In the genomic region with DNA sequence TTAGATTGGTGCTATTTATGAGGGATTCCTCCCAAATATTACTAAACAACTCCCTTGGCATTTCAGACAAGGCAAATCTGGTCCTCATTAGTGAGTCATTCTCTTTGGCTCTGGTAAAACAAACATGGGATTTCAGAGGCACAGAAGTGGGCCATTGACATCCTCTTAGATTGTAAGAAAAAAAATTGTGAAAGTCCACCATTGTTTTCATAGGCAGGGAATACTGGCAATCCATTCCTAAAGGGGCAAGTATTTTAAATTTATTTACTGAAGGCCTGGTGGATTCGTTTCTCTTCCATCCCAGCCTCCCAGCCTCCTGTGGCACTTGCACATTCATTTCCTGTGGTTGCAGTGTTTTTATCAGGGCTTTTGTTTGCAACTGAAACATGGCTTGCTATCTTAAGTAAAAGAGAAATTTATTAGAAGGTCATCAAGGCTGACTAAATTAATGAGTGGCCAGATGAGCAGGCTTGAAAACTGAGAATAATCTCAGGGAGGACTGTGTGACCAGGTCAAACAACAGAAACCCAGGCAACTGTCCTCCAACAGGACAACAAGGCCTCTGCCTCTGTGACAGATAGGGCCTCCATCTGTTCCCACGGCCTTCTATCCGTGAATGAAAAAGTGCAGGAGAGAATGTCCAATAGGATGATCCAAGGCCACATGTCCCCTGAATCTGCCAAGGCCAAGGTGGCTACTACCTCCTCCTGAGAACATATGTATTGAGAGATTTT, we compare ENCODE assay signal across 10 cellular contexts. TPM values are rescaled to one million over a fixed set of nuclear protein-coding genes. Genes with fewer than 3 reads are reported as not detected.
A peak's percentile ranks its signal among the peaks of the same experiment; 100 is the strongest.
DNase-seq lines count a peak whose midpoint lies in the region; TF ChIP-seq lines count a peak whose summit lies in the region.
"Had no signal": no experiment of that assay in that cellular context is flagged by ENCODE, and none has a peak within 500 bp of the region (broad histone marks: within the 10 kb centered on the region; RNA-seq: fewer than 3 reads in every experiment).

No MANE protein-coding gene starts in this region.

- DNase-seq in AG09309 (ENCODE audit: low read depth) (peak; percentile 92), MG63 (peak; percentile 76), choroid plexus epithelial cell (ENCODE audit: low read depth) (peak; percentile 77), mesenchymal stem cell (peak; percentile 72), PC-9 (no peak), NCI-H2081 treated with DMSO at 0.1 percent for 48 hours (lab: John Stamatoyannopoulos, UW) (no peak), HuH-7 (ENCODE audit: low spot score) (no peak)
- DNase-seq in CD8-positive, alpha-beta memory T cell: no peak
- DNase-seq: CD4-positive, alpha-beta memory T cell had no signal

- no peak overlapping the region for H2AK5ac ChIP-seq in mesenchymal stem cell (ENCODE audit: low read length, severe bottlenecking)

- H2BK120ac ChIP-seq in mesenchymal stem cell (ENCODE audit: low read depth, low read length): no peak overlapping the region

- H2BK5ac ChIP-seq in mesenchymal stem cell (ENCODE audit: low read depth, low read length, poor library complexity, severe bottlenecking): no peak overlapping the region

- H4K8ac ChIP-seq in mesenchymal stem cell (ENCODE audit: low read length): peak overlapping the region; percentile 72

- no peaks in the 10 kb centered on the region for H3K36me3 Mint-ChIP-seq in CD8-positive, alpha-beta memory T cell
- H3K36me3 Mint-ChIP-seq: CD4-positive, alpha-beta memory T cell had no signal

- H4K91ac ChIP-seq in mesenchymal stem cell (ENCODE audit: low read length): peak overlapping the region; percentile 15

- H3F3A ChIP-seq in PC-9 (ENCODE audit: insufficient read depth, low read depth): no peaks in the 10 kb centered on the region

- POLR2A ChIA-PET in PC-9 (lab: Charles Lee; ENCODE audit: unreplicated experiment): no interaction called here
- POLR2A ChIA-PET in CD8-positive, alpha-beta memory T cell (lab: Charles Lee): no interaction called here

- no peak overlapping the region for H3K27ac ChIP-seq in mesenchymal stem cell (ENCODE audit: low read length, poor library complexity, severe bottlenecking)
- no peak overlapping the region for H3K27ac ChIP-seq in PC-9
- H3K27ac ChIP-seq in CD8-positive, alpha-beta memory T cell (ENCODE audit: low read depth, low read length): no peak overlapping the region

- H3K36me3 ChIP-seq in MG63 (no peaks in the 10 kb centered on the region), mesenchymal stem cell (ENCODE audit: control insufficient read depth in 1 of 2, insufficient read depth in 2 of 2, low read depth in 1 of 2, low read length in 2 of 2) (no peaks in the 10 kb centered on the region), PC-9 (ENCODE audit: low read depth) (no peaks in the 10 kb centered on the region)
- no peaks in the 10 kb centered on the region for H3K36me3 ChIP-seq in CD8-positive, alpha-beta memory T cell (ENCODE audit: insufficient read depth, low read length)

- peaks cover 6% of the 10 kb centered on the region; the same call in 1 of the 2 replicates for H3K9me3 ChIP-seq in MG63
- H3K9me3 ChIP-seq in mesenchymal stem cell (ENCODE audit: control insufficient read depth, low read length): no peaks in the 10 kb centered on the region
- H3K9me3 ChIP-seq in PC-9 (ENCODE audit: insufficient read depth, low read depth): no peaks in the 10 kb centered on the region
- no peaks in the 10 kb centered on the region for H3K9me3 ChIP-seq in CD8-positive, alpha-beta memory T cell (ENCODE audit: low read length)

- peak overlapping the region; percentile 10 to 39 for H2BK12ac ChIP-seq in mesenchymal stem cell (ENCODE audit: low read length in 2 of 2)

- no peaks in the 10 kb centered on the region for H3K4me1 Mint-ChIP-seq in CD8-positive, alpha-beta memory T cell
- H3K4me1 Mint-ChIP-seq: CD4-positive, alpha-beta memory T cell had no signal

- H3K9ac ChIP-seq in mesenchymal stem cell (ENCODE audit: low read length): peak overlapping the region; percentile 48

- intact Hi-C loops in PC-9 (cut with micrococcal nuclease; ENCODE audit: unreplicated experiment): no loop called here

- H3K4ac ChIP-seq in mesenchymal stem cell (ENCODE audit: low read depth in 1 of 2, low read length in 2 of 2): no peak overlapping the region

- H3K9me3 Mint-ChIP-seq in CD8-positive, alpha-beta memory T cell: peaks cover 0 to 3% (median 0%) of the 10 kb centered on the region in 5 donors

- no peak overlapping the region for H3K4me3 Mint-ChIP-seq in CD8-positive, alpha-beta memory T cell
- H3K4me3 Mint-ChIP-seq: CD4-positive, alpha-beta memory T cell had no signal

- H4K20me1 ChIP-seq in PC-9 (ENCODE audit: insufficient read depth): no peaks in the 10 kb centered on the region

- TF ChIP-seq CTCF in AG09309 (IDR thresholded peaks at IDR 0.05; ENCODE audit: control insufficient read depth, insufficient read depth, low read depth, low read length, missing control alignments) (no peak), choroid plexus epithelial cell (conservative IDR thresholded peaks at IDR 0.05; ENCODE audit: low read depth, low read length) (no peak), PC-9 (conservative IDR thresholded peaks at IDR 0.05) (no peak)

- no peak overlapping the region for H3K23ac ChIP-seq in mesenchymal stem cell (ENCODE audit: low read length in 2 of 2)

- no peak overlapping the region for H3K14ac ChIP-seq in mesenchymal stem cell (ENCODE audit: low read length in 2 of 2)

- peaks cover 3 to 33% of the 10 kb centered on the region in 2 donors for H3K27me3 Mint-ChIP-seq in CD8-positive, alpha-beta memory T cell

- H3K4me3 ChIP-seq in AG09309 (ENCODE audit: control insufficient read depth, low read depth, low read length) (no peak overlapping the region), MG63 (no peak overlapping the region), choroid plexus epithelial cell (ENCODE audit: low read depth, low read length) (no peak overlapping the region), mesenchymal stem cell (ENCODE audit: insufficient read depth in 1 of 2, low read depth in 1 of 2, low read length in 2 of 2) (peak overlapping the region in 1 of 2 experiments; percentile 1), PC-9 (no peak overlapping the region)
- no peak overlapping the region for H3K4me3 ChIP-seq in CD8-positive, alpha-beta memory T cell (ENCODE audit: low read length)

- no peaks in the 10 kb centered on the region for H3K79me1 ChIP-seq in mesenchymal stem cell (replicated peaks; ENCODE audit: low read length, poor library complexity, severe bottlenecking)

- H3K79me2 ChIP-seq in PC-9 (ENCODE audit: low read depth): no peaks in the 10 kb centered on the region

- no TSS peak for BruUV-seq in PC-9 (replicated peaks; lab: Mats Ljungman, UMichigan)

- WGBS in mesenchymal stem cell: 92% methylated on average over 2 of the region's 3 CpGs

- H3K9me2 ChIP-seq in PC-9 (ENCODE audit: insufficient read depth): no peaks in the 10 kb centered on the region

- CTCF ChIA-PET in PC-9 (lab: Charles Lee): no interaction called here
- CTCF ChIA-PET in CD8-positive, alpha-beta memory T cell (lab: Charles Lee): no interaction called here

- H3K4me1 ChIP-seq in mesenchymal stem cell (ENCODE audit: control insufficient read depth, insufficient read depth, low read depth, low read length): no peaks in the 10 kb centered on the region
- H3K4me1 ChIP-seq in PC-9 (replicated peaks; ENCODE audit: insufficient read depth): no peaks in the 10 kb centered on the region
- H3K4me1 ChIP-seq in CD8-positive, alpha-beta memory T cell (ENCODE audit: insufficient read depth, low read length): no peaks in the 10 kb centered on the region

- no peaks in the 10 kb centered on the region for H3K27me3 ChIP-seq in MG63
- H3K27me3 ChIP-seq in mesenchymal stem cell (ENCODE audit: control insufficient read depth in 1 of 2, insufficient read depth in 1 of 2, low read length in 2 of 2): no peaks in the 10 kb centered on the region
- H3K27me3 ChIP-seq in PC-9 (ENCODE audit: insufficient read depth, low read depth): no peaks in the 10 kb centered on the region
- H3K27me3 ChIP-seq in CD8-positive, alpha-beta memory T cell (ENCODE audit: insufficient read depth, low read length, poor library complexity, severe bottlenecking): no peaks in the 10 kb centered on the region

- H3K18ac ChIP-seq in mesenchymal stem cell (ENCODE audit: low read depth in 1 of 2, low read length in 2 of 2): peak overlapping the region; percentile 18 to 86

- H3K27ac Mint-ChIP-seq in CD8-positive, alpha-beta memory T cell: no peak overlapping the region
- H3K27ac Mint-ChIP-seq: CD4-positive, alpha-beta memory T cell had no signal

- no peak overlapping the region for H2AFZ ChIP-seq in mesenchymal stem cell (ENCODE audit: low read depth, low read length)
- no peak overlapping the region for H2AFZ ChIP-seq in PC-9

- H3K4me2 ChIP-seq in mesenchymal stem cell (ENCODE audit: low read length, poor library complexity, severe bottlenecking) (no peak overlapping the region), PC-9 (no peak overlapping the region)

- H2BK15ac ChIP-seq in mesenchymal stem cell (ENCODE audit: low read depth, poor library complexity, severe bottlenecking): no peak overlapping the region

RNA-seq across cellular contexts. Expression of gene TNFAIP6, which starts 23.1 kb away (rescaled TPM):
- 0.84 and 1.8 TPM in 2 replicates for total RNA-seq in MG63 (2014; rRNA removed; shearing (Covaris generic); ENCODE audit: low replicate concordance)
- polyA plus RNA-seq in mesenchymal stem cell (2013, experiment 1 of 2): 2.1 TPM
- 2.2 TPM for polyA plus RNA-seq in mesenchymal stem cell (2013, experiment 2 of 2)
- total RNA-seq in PC-9 (2021): not detected in 2 replicates
- total RNA-seq in CD8-positive, alpha-beta memory T cell: not detected
- not detected for polyA plus RNA-seq in CD8-positive, alpha-beta memory T cell
- total RNA-seq: CD4-positive, alpha-beta memory T cell had no signal
- polyA plus RNA-seq: CD4-positive, alpha-beta memory T cell; neural cell had no signal

RNA-seq across cellular contexts. Expression of gene NMI, which starts 44.8 kb away (rescaled TPM):
- total RNA-seq in MG63 (2014; rRNA removed; shearing (Covaris generic); ENCODE audit: low replicate concordance): 8.6 and 11.8 TPM in 2 replicates
- 24.1 TPM for polyA plus RNA-seq in mesenchymal stem cell (2013, experiment 1 of 2)
- polyA plus RNA-seq in mesenchymal stem cell (2013, experiment 2 of 2): 27.1 TPM
- 24.6 and 32.7 TPM in 2 replicates for total RNA-seq in PC-9 (2021)
- total RNA-seq in CD8-positive, alpha-beta memory T cell: 10 to 100 TPM; 34.5 to 35.7 TPM
- 36.6 TPM for polyA plus RNA-seq in CD8-positive, alpha-beta memory T cell
- polyA plus RNA-seq: neural cell had no signal

Comparison
In these comparisons a context has a peak if more than half of its experiments do, and no peak if none do; other contexts are left out.
1. DNase-seq: peak in AG09309 (single experiment), MG63 (single experiment), choroid plexus epithelial cell (single experiment) and mesenchymal stem cell (single experiment); none in PC-9 (0 of 2), NCI-H2081 treated with DMSO at 0.1 percent for 48 hours (single experiment), CD8-positive, alpha-beta memory T cell (0 of 5) and HuH-7 (single experiment).